In genomic region chr15:69253156-69253555, GRCh38 we compare ENCODE assay signal across 11 cellular contexts. TPM values are rescaled to one million over a fixed set of nuclear protein-coding genes. Genes with fewer than 3 reads are reported as not detected.
DNase-seq lines count a peak whose midpoint lies in the region; ATAC-seq and TF ChIP-seq lines count a peak whose summit lies in the region.
"Had no signal": no experiment of that assay in that cellular context is flagged by ENCODE, and none has a peak within 500 bp of the region (broad histone marks: within the 10 kb centered on the region; RNA-seq: fewer than 3 reads in every experiment).

No MANE protein-coding gene starts in this region.

- H3K9me3 ChIP-seq in BE2C (no peaks in the 10 kb centered on the region), mesenchymal stem cell (ENCODE audit: control insufficient read depth, low read length) (no peaks in the 10 kb centered on the region)
- H3K9me3 ChIP-seq in CD8-positive, alpha-beta memory T cell (ENCODE audit: low read length): no peaks in the 10 kb centered on the region

- no peak overlapping the region for H3K23ac ChIP-seq in mesenchymal stem cell (ENCODE audit: low read length in 2 of 2)

- H3K18ac ChIP-seq in mesenchymal stem cell (ENCODE audit: low read depth in 1 of 2, low read length in 2 of 2): peak overlapping the region in 1 of 2 experiments; percentile 33

- H3K4me2 ChIP-seq in mesenchymal stem cell (ENCODE audit: low read length, poor library complexity, severe bottlenecking): peak overlapping the region; percentile 58

- intact Hi-C loops in MCF 10A (cut with micrococcal nuclease): no loop called here

- no peaks in the 10 kb centered on the region for H3K36me3 Mint-ChIP-seq in MCF 10A (ENCODE audit: insufficient read depth, unreplicated experiment)
- peaks cover 0 to 3% (median 2%) of the 10 kb centered on the region in 3 donors for H3K36me3 Mint-ChIP-seq in CD8-positive, alpha-beta memory T cell

- H3K27me3 Mint-ChIP-seq in MCF 10A (ENCODE audit: insufficient read depth, unreplicated experiment): no peaks in the 10 kb centered on the region
- H3K27me3 Mint-ChIP-seq in CD8-positive, alpha-beta memory T cell: no peaks in the 10 kb centered on the region

- H4K8ac ChIP-seq in mesenchymal stem cell (ENCODE audit: low read length): no peak overlapping the region

- H4K91ac ChIP-seq in mesenchymal stem cell (ENCODE audit: low read length): no peak overlapping the region

- no peak overlapping the region for H2BK15ac ChIP-seq in mesenchymal stem cell (ENCODE audit: low read depth, poor library complexity, severe bottlenecking)

- ATAC-seq in HG02642 (IDR thresholded peaks at IDR 0.05; ENCODE audit: poor library complexity, unreplicated experiment): no peak
- ATAC-seq in HG02610 (IDR thresholded peaks at IDR 0.05; ENCODE audit: unreplicated experiment): no peak

- H2BK5ac ChIP-seq in mesenchymal stem cell (ENCODE audit: low read depth, low read length, poor library complexity, severe bottlenecking): no peak overlapping the region

- H3K36me3 ChIP-seq in BE2C (0 out of 2 replicates have a peak, but pooled peaks cover 2% of the 10 kb centered on the region), mesenchymal stem cell (ENCODE audit: control insufficient read depth in 1 of 2, insufficient read depth in 2 of 2, low read depth in 1 of 2, low read length in 2 of 2) (peaks cover 0 to 10% of the 10 kb centered on the region in 2 experiments)
- H3K36me3 ChIP-seq in CD8-positive, alpha-beta memory T cell (ENCODE audit: insufficient read depth, low read length): no peaks in the 10 kb centered on the region

- H3K27me3 ChIP-seq in BE2C (no peaks in the 10 kb centered on the region), mesenchymal stem cell (ENCODE audit: control insufficient read depth in 1 of 2, insufficient read depth in 1 of 2, low read length in 2 of 2) (no peaks in the 10 kb centered on the region)
- H3K27me3 ChIP-seq in CD8-positive, alpha-beta memory T cell (ENCODE audit: insufficient read depth, low read length, poor library complexity, severe bottlenecking): no peaks in the 10 kb centered on the region

- POLR2A ChIA-PET in MCF 10A (lab: Yijun Ruan, JAX): interaction anchor here (0.7 to 1.2 kb wide), 3 partner anchors 27 to 132 kb away, joined by 3 to 4 read pairs (median 4); partner anchors contain the start of gene GLCE
- POLR2A ChIA-PET in CD8-positive, alpha-beta memory T cell (lab: Charles Lee): no interaction called here

- peak overlapping the region; percentile 89 for H3K27ac Mint-ChIP-seq in MCF 10A (ENCODE audit: low read depth, unreplicated experiment)
- no peak overlapping the region for H3K27ac Mint-ChIP-seq in CD8-positive, alpha-beta memory T cell
- H3K27ac Mint-ChIP-seq: activated naive CD8-positive, alpha-beta T cell treated with anti-CD3 and anti-CD28 coated beads, Interleukin-2, amount 10 ng/mL, durations not matched to agents 7 days and 5 days had no signal

- no peak overlapping the region for H2AK5ac ChIP-seq in mesenchymal stem cell (ENCODE audit: low read length, severe bottlenecking)

- no TSS peak for BruUV-seq in MCF 10A (replicated peaks; lab: Mats Ljungman, UMichigan)

- H3K4ac ChIP-seq in mesenchymal stem cell (ENCODE audit: low read depth in 1 of 2, low read length in 2 of 2): no peak overlapping the region

- no peak overlapping the region for H3K14ac ChIP-seq in mesenchymal stem cell (ENCODE audit: low read length in 2 of 2)

- H2BK120ac ChIP-seq in mesenchymal stem cell (ENCODE audit: low read depth, low read length): no peak overlapping the region

- H3K9me3 Mint-ChIP-seq in MCF 10A (ENCODE audit: unreplicated experiment): no peaks in the 10 kb centered on the region
- peaks cover 0 to 2% (median 0%) of the 10 kb centered on the region in 5 donors for H3K9me3 Mint-ChIP-seq in CD8-positive, alpha-beta memory T cell
- H3K9me3 Mint-ChIP-seq: activated naive CD8-positive, alpha-beta T cell treated with anti-CD3 and anti-CD28 coated beads, Interleukin-2, amount 10 ng/mL, durations not matched to agents 7 days and 5 days had no signal

- peak overlapping the region; percentile 80 for H3K9ac ChIP-seq in mesenchymal stem cell (ENCODE audit: low read length)

- H3K27ac ChIP-seq in mesenchymal stem cell (ENCODE audit: low read length, poor library complexity, severe bottlenecking): peak overlapping the region; percentile 96
- no peak overlapping the region for H3K27ac ChIP-seq in CD8-positive, alpha-beta memory T cell (ENCODE audit: low read depth, low read length)

- no peak for TF ChIP-seq CTCF in BE2C (IDR thresholded peaks at IDR 0.05; ENCODE audit: low read depth, low read length)
- no peak for TF ChIP-seq CTCF in MCF 10A (IDR thresholded peaks at IDR 0.05; ENCODE audit: unreplicated experiment)

- peaks cover 19% of the 10 kb centered on the region for H3K4me1 Mint-ChIP-seq in MCF 10A (ENCODE audit: insufficient read depth, unreplicated experiment)
- H3K4me1 Mint-ChIP-seq in CD8-positive, alpha-beta memory T cell: no peaks in the 10 kb centered on the region

- DNase-seq in BE2C: peak; percentile 30
- DNase-seq in NCI-H1092 treated with DMSO at 0.1 percent for 48 hours (lab: John Stamatoyannopoulos, UW): peak; percentile 67
- DNase-seq in MCF 10A (ENCODE audit: unreplicated experiment): peak; percentile 93
- DNase-seq in mesenchymal stem cell: peak; percentile 78
- no peak for DNase-seq in CD8-positive, alpha-beta memory T cell
- DNase-seq in GOT3 (lab: John Stamatoyannopoulos, UW): no peak
- DNase-seq: activated naive CD8-positive, alpha-beta T cell treated with anti-CD3 and anti-CD28 coated beads, Interleukin-2, amount 10 ng/mL, durations not matched to agents 7 days and 5 days; Kasumi-1; T-helper 2 cell had no signal

- H3K4me1 ChIP-seq in BE2C (no peaks in the 10 kb centered on the region), mesenchymal stem cell (ENCODE audit: control insufficient read depth, insufficient read depth, low read depth, low read length) (peaks cover 4% of the 10 kb centered on the region)
- H3K4me1 ChIP-seq in CD8-positive, alpha-beta memory T cell (ENCODE audit: insufficient read depth, low read length): no peaks in the 10 kb centered on the region

- WGBS in mesenchymal stem cell: 82% methylated on average over 2 of the region's 3 CpGs

- peak overlapping the region; percentile 61 for H3K4me3 Mint-ChIP-seq in MCF 10A (ENCODE audit: unreplicated experiment)
- H3K4me3 Mint-ChIP-seq in CD8-positive, alpha-beta memory T cell: no peak overlapping the region
- H3K4me3 Mint-ChIP-seq: activated naive CD8-positive, alpha-beta T cell treated with anti-CD3 and anti-CD28 coated beads, Interleukin-2, amount 10 ng/mL, durations not matched to agents 7 days and 5 days had no signal

- H3K4me3 ChIP-seq in BE2C (ENCODE audit: low read depth, low read length) (no peak overlapping the region), mesenchymal stem cell (ENCODE audit: insufficient read depth in 1 of 2, low read depth in 1 of 2, low read length in 2 of 2) (peak overlapping the region in 1 of 2 experiments; percentile 39)
- no peak overlapping the region for H3K4me3 ChIP-seq in CD8-positive, alpha-beta memory T cell (ENCODE audit: low read length)

- H2BK12ac ChIP-seq in mesenchymal stem cell (ENCODE audit: low read length in 2 of 2): no peak overlapping the region

- no peaks in the 10 kb centered on the region for H3K79me1 ChIP-seq in mesenchymal stem cell (replicated peaks; ENCODE audit: low read length, poor library complexity, severe bottlenecking)

- CTCF ChIA-PET in MCF 10A (lab: Yijun Ruan, JAX): interaction anchor here (0.6 kb wide), 1 partner anchor 92 kb away, joined by 3 read pairs; no protein-coding TSS in a partner anchor
- CTCF ChIA-PET in CD8-positive, alpha-beta memory T cell (lab: Charles Lee): no interaction called here

- peak overlapping the region; percentile 11 for H2AFZ ChIP-seq in mesenchymal stem cell (ENCODE audit: low read depth, low read length)

RNA-seq across cellular contexts. Expression of gene PAQR5, which starts 45.6 kb away (rescaled TPM):
- polyA plus RNA-seq in BE2C (2012; ENCODE audit: insufficient read depth, insufficient read length, low read depth): 0.40 TPM
- 16.7 and 20.3 TPM in 2 replicates for total RNA-seq in MCF 10A (2022)
- polyA plus RNA-seq in mesenchymal stem cell (2013, experiment 1 of 2): 8.3 TPM
- polyA plus RNA-seq in mesenchymal stem cell (2013, experiment 2 of 2): 8.1 TPM
- total RNA-seq in CD8-positive, alpha-beta memory T cell: not detected
- not detected for polyA plus RNA-seq in CD8-positive, alpha-beta memory T cell
- total RNA-seq: activated naive CD8-positive, alpha-beta T cell treated with anti-CD3 and anti-CD28 coated beads, Interleukin-2, amount 10 ng/mL, durations not matched to agents 7 days and 5 days had no signal

Comparison
In these comparisons a context has a peak if more than half of its experiments do, and no peak if none do; other contexts are left out.
1. DNase-seq: peak in BE2C (single experiment), NCI-H1092 treated with DMSO at 0.1 percent for 48 hours (single experiment), MCF 10A (single experiment) and mesenchymal stem cell (single experiment); none in CD8-positive, alpha-beta memory T cell (0 of 5) and GOT3 (single experiment).
2. RNA of gene PAQR5, which starts 45.6 kb away (total RNA-seq): 16.7 to 20.3 TPM in MCF 10A; not detected in CD8-positive, alpha-beta memory T cell; every median in the first group is over 10 times any median in the second.